In the genomic region with DNA sequence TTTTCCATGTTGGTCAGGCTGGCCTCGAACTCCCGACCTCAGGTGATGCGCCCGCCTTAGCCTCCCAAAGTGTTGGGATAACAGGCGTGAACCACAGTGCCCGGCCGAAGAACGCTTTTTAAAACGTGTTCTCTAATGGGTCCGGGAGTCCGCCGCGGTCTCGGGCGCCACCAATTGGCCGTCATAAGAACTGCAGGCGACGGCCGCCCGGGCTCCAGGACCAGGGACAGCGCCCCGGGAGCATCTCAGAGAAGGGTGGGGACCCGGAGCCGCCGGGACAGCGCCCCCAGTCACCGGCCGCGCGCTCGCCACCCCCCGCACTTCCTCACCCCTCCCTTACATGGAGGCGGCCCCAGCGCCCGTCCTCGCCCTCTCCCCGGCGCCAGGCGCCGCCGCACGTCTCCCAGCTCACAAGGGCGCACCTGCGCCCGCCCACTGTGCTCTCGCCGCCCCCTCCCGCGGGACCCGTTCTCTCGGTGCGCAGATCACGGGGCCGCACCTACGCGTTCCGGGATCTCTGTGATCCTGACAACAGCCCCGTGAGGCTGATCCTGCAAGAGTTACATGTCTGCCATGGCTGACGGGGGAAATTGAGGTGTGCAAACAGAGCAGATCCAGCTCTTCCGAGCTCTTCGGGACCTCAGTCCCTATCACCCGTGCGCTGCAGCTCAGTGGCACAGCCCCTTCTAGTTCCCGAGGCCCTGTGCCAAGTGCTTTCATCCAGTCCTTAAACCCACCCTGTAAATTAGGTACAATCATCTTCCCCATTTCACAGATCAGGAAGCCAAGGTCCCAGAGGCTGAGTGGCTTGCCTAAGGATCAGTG, we compare ENCODE assay signal across 8 cellular contexts. TPM values are rescaled to one million over a fixed set of nuclear protein-coding genes. Genes with fewer than 3 reads are reported as not detected.
DNase-seq lines count a peak whose midpoint lies in the region; ATAC-seq, FAIRE-seq and TF ChIP-seq lines count a peak whose summit lies in the region.

No MANE protein-coding gene starts in this region.

- FAIRE-seq in bronchial epithelial cell (lab: Jason Lieb, UNC) = no peak

- peak; percentile 88 for TF ChIP-seq CTCF in A673 (conservative IDR thresholded peaks at IDR 0.05; ENCODE audit: low read depth, low read length)
- TF ChIP-seq CTCF in bronchial epithelial cell (IDR thresholded peaks at IDR 0.05; ENCODE audit: insufficient read depth, low read length, severe bottlenecking) = peak; percentile 88

- H3K4me1 ChIP-seq in A673 (ENCODE audit: insufficient read depth, low read length, poor library complexity, severe bottlenecking) = peaks cover 19% of the 10 kb centered on the region

- intact Hi-C loops in A673 (cut with micrococcal nuclease; ENCODE audit: unreplicated experiment) = loop anchor here (5.0 to 10.0 kb wide), 4 partner anchors 147 to 758 kb away; no protein-coding TSS in a partner anchor

- H3K27me3 ChIP-seq in A673 (replicated peaks; ENCODE audit: insufficient read depth, low read depth, low read length, poor library complexity) = no peaks in the 10 kb centered on the region
- peaks cover 7% of the 10 kb centered on the region for H3K27me3 ChIP-seq in bronchial epithelial cell (ENCODE audit: control insufficient read depth, insufficient read depth, low read length)

- BruUV-seq in A673 (replicated peaks; lab: Mats Ljungman, UMichigan) = no TSS peak

- H3K4me3 ChIP-seq in A673 (ENCODE audit: low read depth, low read length, poor library complexity, severe bottlenecking) = peak overlapping the region; percentile 29
- no peak overlapping the region for H3K4me3 ChIP-seq in bronchial epithelial cell (ENCODE audit: low read depth, low read length)

- ATAC-seq in GM21423 (IDR thresholded peaks at IDR 0.05; ENCODE audit: unreplicated experiment) = peak; percentile 44

- POLR2A ChIA-PET in A673 (lab: Charles Lee; ENCODE audit: low non-redundant PET) = no interaction called here

- CTCF ChIA-PET in A673 (lab: Charles Lee) = interaction anchor here (0.7 kb wide), 1 partner anchor 141 kb away, joined by 5 read pairs; no protein-coding TSS in a partner anchor

- H3K27ac ChIP-seq in A673 (ENCODE audit: low read depth, low read length, poor library complexity, severe bottlenecking) = no peak overlapping the region

- DNase-seq in A673 (ENCODE audit: low spot score) = peak; percentile 75
- DNase-seq in NCI-H2171 (lab: John Stamatoyannopoulos, UW) = peak; percentile 80
- DNase-seq in activated CD4-positive, CD25-positive, alpha-beta regulatory T cell (lab: John Stamatoyannopoulos, UW) = peak; percentile 50 to 64 (median 58)
- peak; percentile 21 for DNase-seq in bronchial epithelial cell (ENCODE audit: low read depth)
- peak; percentile 91 for DNase-seq in islet precursor cell
- peak; percentile 51 to 70 (median 61) for DNase-seq in stimulated activated CD4-positive, alpha-beta T cell treated with anti-CD3 and anti-CD28 coated beads, Interleukin-1b, Interleukin-23, amount 100 ng/mL, for 24 hours (ENCODE audit: low read depth in 4 of 4, low spot score in 1 of 4)
- DNase-seq in GF-D8 (lab: John Stamatoyannopoulos, UW) = no peak

- H3K36me3 ChIP-seq in A673 (ENCODE audit: insufficient read depth, low read length, poor library complexity, severe bottlenecking) (no peaks in the 10 kb centered on the region), bronchial epithelial cell (ENCODE audit: control insufficient read depth, insufficient read depth, low read length) (no peaks in the 10 kb centered on the region)

- H3K9me3 ChIP-seq in A673 (ENCODE audit: low read depth, low read length, poor library complexity, severe bottlenecking) = no peaks in the 10 kb centered on the region

RNA-seq across cellular contexts. Expression of gene RAP1GAP, which starts 9.8 kb away (rescaled TPM):
- total RNA-seq in A673 (2021) (37.7 and 40.3 TPM in 2 replicates), bronchial epithelial cell (1.1 and 2.6 TPM in 2 replicates)

Comparison
In these comparisons a context has a peak if more than half of its experiments do, and no peak if none do; other contexts are left out.
1. RNA of gene RAP1GAP, which starts 9.8 kb away (total RNA-seq): 37.7 to 40.3 TPM in A673; 1.1 to 2.6 TPM in bronchial epithelial cell; every median in the first group is over 10 times any median in the second.